In genomic region chr17:57071991-57072944, GRCh38 we compare ENCODE assay signal across 28 cellular contexts. TPM values are rescaled to one million over a fixed set of nuclear protein-coding genes. Genes with fewer than 3 reads are reported as not detected.
DNase-seq lines count a peak whose midpoint lies in the region; ATAC-seq, FAIRE-seq and TF ChIP-seq lines count a peak whose summit lies in the region.
"Had no signal": no experiment of that assay in that cellular context is flagged by ENCODE, and none has a peak within 500 bp of the region (broad histone marks: within the 10 kb centered on the region; RNA-seq: fewer than 3 reads in every experiment).

No MANE protein-coding gene starts in this region.

- H3K9me3 Mint-ChIP-seq in neural progenitor cell: no peaks in the 10 kb centered on the region
- no peaks in the 10 kb centered on the region for H3K9me3 Mint-ChIP-seq in activated T-helper 17 cell treated with anti-CD3 and anti-CD28 coated beads, Interleukin-2, amount 50 U/mL, for 72 hours
- H3K9me3 Mint-ChIP-seq: activated naive CD4-positive, alpha-beta T cell treated with anti-CD3 and anti-CD28 coated beads, Interleukin-2, amount 50 U/mL, for 72 hours; mesothelial cell of epicardium; natural killer cell; T-helper 2 cell treated with Interferon-gamma antibody and Interleukin-4, amounts not matched to agents 5 μg/mL and 100 μg/mL, for 36 hours had no signal

- H3K4me1 ChIP-seq in A673 (ENCODE audit: insufficient read depth, low read length, poor library complexity, severe bottlenecking) (peaks cover 5% of the 10 kb centered on the region), neural progenitor cell (peaks cover 27% of the 10 kb centered on the region)
- H3K4me1 ChIP-seq: left lung, pancreas had no signal

- H3K9me3 ChIP-seq in A673 (ENCODE audit: low read depth, low read length, poor library complexity, severe bottlenecking) (no peaks in the 10 kb centered on the region), neural progenitor cell (ENCODE audit: low read depth) (no peaks in the 10 kb centered on the region)
- H3K9me3 ChIP-seq: ascending aorta, heart left ventricle, left lung, pancreas had no signal

- H3K27ac ChIP-seq in A673 (ENCODE audit: low read depth, low read length, poor library complexity, severe bottlenecking) (no peak overlapping the region), neural progenitor cell (no peak overlapping the region)
- H3K27ac ChIP-seq: epithelial cell of prostate, left lung, pancreas, WERI-Rb-1 had no signal

- TF ChIP-seq CTCF in A673 (conservative IDR thresholded peaks at IDR 0.05; ENCODE audit: low read depth, low read length): no peak
- no peak for TF ChIP-seq CTCF in fibroblast of villous mesenchyme (IDR thresholded peaks at IDR 0.05; ENCODE audit: insufficient read depth, low read depth, low read length)
- TF ChIP-seq CTCF in neural progenitor cell (IDR thresholded peaks at IDR 0.05): no peak

- BruUV-seq in A673 (replicated peaks; lab: Mats Ljungman, UMichigan): no TSS peak

- peak overlapping the region; percentile 3 for H3K4me2 ChIP-seq in neural progenitor cell

- intact Hi-C loops in A673 (cut with micrococcal nuclease; ENCODE audit: unreplicated experiment): no loop called here

- no peak overlapping the region for H3K4me3 Mint-ChIP-seq in neural progenitor cell
- H3K4me3 Mint-ChIP-seq in activated T-helper 17 cell treated with anti-CD3 and anti-CD28 coated beads, Interleukin-2, amount 50 U/mL, for 72 hours: no peak overlapping the region
- H3K4me3 Mint-ChIP-seq: mesothelial cell of epicardium; natural killer cell; T-helper 2 cell treated with Interferon-gamma antibody and Interleukin-4, amounts not matched to agents 5 μg/mL and 100 μg/mL, for 36 hours had no signal

- peaks cover 28% of the 10 kb centered on the region for H3F3A ChIP-seq in neural progenitor cell (ENCODE audit: low read depth)

- no peak overlapping the region for H3K9ac ChIP-seq in neural progenitor cell

- CTCF ChIA-PET in A673 (lab: Charles Lee): no interaction called here

- H3K36me3 ChIP-seq in A673 (ENCODE audit: insufficient read depth, low read length, poor library complexity, severe bottlenecking): no peaks in the 10 kb centered on the region
- H3K36me3 ChIP-seq in neural progenitor cell: no peaks in the 10 kb centered on the region
- H3K36me3 ChIP-seq: ascending aorta, heart left ventricle, left lung, pancreas, WERI-Rb-1 had no signal

- H3K4me1 Mint-ChIP-seq in neural progenitor cell: peaks cover 47% of the 10 kb centered on the region
- no peaks in the 10 kb centered on the region for H3K4me1 Mint-ChIP-seq in activated T-helper 17 cell treated with anti-CD3 and anti-CD28 coated beads, Interleukin-2, amount 50 U/mL, for 72 hours
- H3K4me1 Mint-ChIP-seq: natural killer cell had no signal

- POLR2A ChIA-PET in A673 (lab: Charles Lee; ENCODE audit: low non-redundant PET): no interaction called here

- H3K79me2 ChIP-seq in neural progenitor cell (ENCODE audit: low read depth): no peaks in the 10 kb centered on the region

- H3K4me3 ChIP-seq in A673 (ENCODE audit: low read depth, low read length, poor library complexity, severe bottlenecking) (no peak overlapping the region), fibroblast of villous mesenchyme (ENCODE audit: low read depth, low read length) (no peak overlapping the region), neural progenitor cell (no peak overlapping the region)
- H3K4me3 ChIP-seq: ascending aorta, heart left ventricle, left lung, pancreas had no signal

- peaks cover 4% of the 10 kb centered on the region for H3K27me3 Mint-ChIP-seq in neural progenitor cell (ENCODE audit: insufficient read depth, low read depth)
- H3K27me3 Mint-ChIP-seq in activated T-helper 17 cell treated with anti-CD3 and anti-CD28 coated beads, Interleukin-2, amount 50 U/mL, for 72 hours: no peaks in the 10 kb centered on the region

- no peak for ATAC-seq in activated T-helper 17 cell treated with anti-CD3 and anti-CD28 coated beads, Interleukin-2, amount 50 U/mL, for 72 hours (replicated peaks)
- ATAC-seq: activated naive CD4-positive, alpha-beta T cell treated with anti-CD3 and anti-CD28 coated beads, Interleukin-2, amount 50 U/mL, for 72 hours; heart left ventricle; left lung; natural killer cell; pancreas had no signal

- H3K36me3 Mint-ChIP-seq in neural progenitor cell: no peaks in the 10 kb centered on the region
- no peaks in the 10 kb centered on the region for H3K36me3 Mint-ChIP-seq in activated T-helper 17 cell treated with anti-CD3 and anti-CD28 coated beads, Interleukin-2, amount 50 U/mL, for 72 hours (ENCODE audit: low read depth)
- H3K36me3 Mint-ChIP-seq: activated naive CD4-positive, alpha-beta T cell treated with anti-CD3 and anti-CD28 coated beads, Interleukin-2, amount 50 U/mL, for 72 hours; mesothelial cell of epicardium; natural killer cell had no signal

- DNase-seq in A673 (ENCODE audit: low spot score) (peak; percentile 55), NCI-H69 (lab: John Stamatoyannopoulos, UW) (peak; percentile 36), fibroblast of villous mesenchyme (ENCODE audit: low read depth) (peak; percentile 41), neural progenitor cell (ENCODE audit: low spot score) (no peak), LoVo (ENCODE audit: low spot score) (no peak), GM12892 (ENCODE audit: insufficient read length) (no peak)
- DNase-seq in activated CD4-positive, alpha-beta T cell treated with anti-CD3 and anti-CD28 coated beads for 4 hours: no peak
- DNase-seq: ACHN; activated CD4-positive, alpha-beta T cell treated with anti-CD3 and anti-CD28 coated beads, Interleukin-2, amount 50 U/mL, for 4 hours; activated CD8-positive, alpha-beta memory T cell treated with anti-CD3 and anti-CD28 coated beads, Interleukin-2, amount 50 U/mL, for 4 hours; central memory CD4-positive, alpha-beta T cell; GF-D8; heart left ventricle; left lung; natural killer cell; NCI-H1105; NCI-H2029 treated with DMSO at 0.1 percent for 48 hours; NCI-H82; pancreas; RPMI8226; substantia nigra; WERI-Rb-1 had no signal

- peak overlapping the region; percentile 63 for H3K27ac Mint-ChIP-seq in neural progenitor cell
- H3K27ac Mint-ChIP-seq in activated T-helper 17 cell treated with anti-CD3 and anti-CD28 coated beads, Interleukin-2, amount 50 U/mL, for 72 hours: no peak overlapping the region
- H3K27ac Mint-ChIP-seq: activated naive CD4-positive, alpha-beta T cell treated with anti-CD3 and anti-CD28 coated beads, Interleukin-2, amount 50 U/mL, for 72 hours; mesothelial cell of epicardium; natural killer cell; T-helper 2 cell treated with Interferon-gamma antibody and Interleukin-4, amounts not matched to agents 5 μg/mL and 100 μg/mL, for 36 hours had no signal

- H2AFZ ChIP-seq in neural progenitor cell (replicated peaks): no peak overlapping the region

- no peak for TF ChIP-seq POLR2A in GM12892 (IDR thresholded peaks at IDR 0.05; ENCODE audit: low read depth, low read length)

- no peaks in the 10 kb centered on the region for H3K27me3 ChIP-seq in A673 (replicated peaks; ENCODE audit: insufficient read depth, low read depth, low read length, poor library complexity)
- no peaks in the 10 kb centered on the region for H3K27me3 ChIP-seq in neural progenitor cell
- H3K27me3 ChIP-seq: ascending aorta, heart left ventricle, left lung, pancreas had no signal

- H4K20me1 ChIP-seq in neural progenitor cell (ENCODE audit: low read depth): no peaks in the 10 kb centered on the region

- no peak for FAIRE-seq in GM12892 (lab: Jason Lieb, UNC)
- FAIRE-seq: pancreas had no signal

RNA-seq across cellular contexts. Expression of gene AKAP1, which starts 12.8 kb away (rescaled TPM):
- 38.8 and 43.4 TPM in 2 replicates for total RNA-seq in A673 (2021)
- total RNA-seq in fibroblast of villous mesenchyme: 15.1 and 18.1 TPM in 2 replicates
- total RNA-seq in neural progenitor cell (ENCODE audit: low replicate concordance): 8.8 and 13.4 TPM in 2 replicates
- 10 to 100 TPM; 18.7 to 45.3 TPM for total RNA-seq in activated T-helper 17 cell treated with anti-CD3 and anti-CD28 coated beads, Interleukin-2, amount 50 U/mL, for 72 hours
- polyA plus RNA-seq in GM12892 (2012; ENCODE audit: missing spikeins): 13.4 TPM

Comparison
In these comparisons a context has a peak if more than half of its experiments do, and no peak if none do; other contexts are left out.
1. DNase-seq: peak in A673 (single experiment), NCI-H69 (single experiment) and fibroblast of villous mesenchyme (single experiment); none in neural progenitor cell (single experiment), activated CD4-positive, alpha-beta T cell treated with anti-CD3 and anti-CD28 coated beads for 4 hours (0 of 2), LoVo (single experiment) and GM12892 (single experiment).